Comparison of ENCODE assay signal across 2 cellular contexts in the genomic region with DNA sequence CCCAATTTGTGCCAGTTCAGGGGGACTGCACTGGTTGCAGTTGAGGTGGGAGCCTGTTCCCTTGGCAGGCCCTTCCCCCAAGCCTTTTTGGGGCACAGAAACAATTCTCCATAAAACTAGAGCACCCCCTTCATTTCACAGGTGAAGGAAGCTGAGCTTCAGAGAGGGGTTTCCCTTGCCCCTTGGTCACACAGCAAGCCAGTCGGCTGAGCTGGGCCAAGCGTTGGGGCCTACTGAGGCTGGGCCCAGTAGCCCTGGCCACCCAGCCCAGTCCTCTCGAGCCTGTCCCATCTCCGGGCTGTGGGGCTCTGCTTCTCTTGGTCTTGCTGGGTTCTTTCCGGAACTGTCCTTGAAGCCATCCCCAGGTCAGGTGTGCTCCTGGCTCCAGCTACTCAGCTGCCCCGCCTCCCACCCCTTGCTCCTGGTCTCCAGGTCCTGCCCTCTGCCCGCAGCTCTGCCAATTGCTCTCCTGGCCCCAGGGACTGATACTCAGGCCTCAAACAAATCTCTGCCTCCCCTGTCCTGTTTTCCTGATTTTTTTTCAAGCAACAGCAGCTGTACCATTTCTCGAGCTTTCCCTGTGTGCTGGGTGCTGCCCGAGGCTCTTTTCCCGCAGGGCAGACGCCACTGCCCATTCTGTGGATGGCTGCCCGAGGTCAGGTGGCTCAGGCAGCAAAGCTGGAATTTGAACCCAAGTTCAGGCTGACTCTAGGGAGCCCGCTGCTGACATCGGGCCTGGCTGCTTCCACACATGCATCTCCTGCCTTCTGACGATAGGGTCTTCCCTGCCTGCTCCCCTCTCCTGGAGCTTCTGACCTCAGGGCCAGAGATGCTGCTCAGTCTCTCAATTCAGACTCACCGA.
TF ChIP-seq lines count a peak whose summit lies in the region.

No MANE protein-coding gene starts in this region.

TF ChIP-seq in GM23338, 12 proteins besides CTCF, POLR2A, EP300 and RAD21 (continues in another document):
- TF ChIP-seq, protein P1, sequence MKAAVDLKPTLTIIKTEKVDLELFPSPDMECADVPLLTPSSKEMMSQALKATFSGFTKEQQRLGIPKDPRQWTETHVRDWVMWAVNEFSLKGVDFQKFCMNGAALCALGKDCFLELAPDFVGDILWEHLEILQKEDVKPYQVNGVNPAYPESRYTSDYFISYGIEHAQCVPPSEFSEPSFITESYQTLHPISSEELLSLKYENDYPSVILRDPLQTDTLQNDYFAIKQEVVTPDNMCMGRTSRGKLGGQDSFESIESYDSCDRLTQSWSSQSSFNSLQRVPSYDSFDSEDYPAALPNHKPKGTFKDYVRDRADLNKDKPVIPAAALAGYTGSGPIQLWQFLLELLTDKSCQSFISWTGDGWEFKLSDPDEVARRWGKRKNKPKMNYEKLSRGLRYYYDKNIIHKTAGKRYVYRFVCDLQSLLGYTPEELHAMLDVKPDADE (IDR thresholded peaks at IDR 0.05), result no peak
- TF ChIP-seq JUNB (IDR thresholded peaks at IDR 0.05; ENCODE audit: unreplicated experiment) (no peak), CREB1 (CRISPR knock-in tag; IDR thresholded peaks at IDR 0.05; ENCODE audit: low read depth) (no peak), EZH2phosphoT487 (IDR thresholded peaks at IDR 0.05; ENCODE audit: unreplicated experiment) (no peak), POLR2AphosphoS5 (IDR thresholded peaks at IDR 0.05; ENCODE audit: low read depth) (no peak), ZNF114 (CRISPR knock-in tag; IDR thresholded peaks at IDR 0.05) (no peak), ZNF331 (CRISPR knock-in tag; IDR thresholded peaks at IDR 0.05; ENCODE audit: low read depth) (no peak), STAT1 (IDR thresholded peaks at IDR 0.05; ENCODE audit: unreplicated experiment) (no peak), NANOG (IDR thresholded peaks at IDR 0.05; ENCODE audit: borderline replicate concordance) (no peak), EZH2 (IDR thresholded peaks at IDR 0.05; ENCODE audit: low read depth, unreplicated experiment) (no peak)
- TF ChIP-seq, protein P2, sequence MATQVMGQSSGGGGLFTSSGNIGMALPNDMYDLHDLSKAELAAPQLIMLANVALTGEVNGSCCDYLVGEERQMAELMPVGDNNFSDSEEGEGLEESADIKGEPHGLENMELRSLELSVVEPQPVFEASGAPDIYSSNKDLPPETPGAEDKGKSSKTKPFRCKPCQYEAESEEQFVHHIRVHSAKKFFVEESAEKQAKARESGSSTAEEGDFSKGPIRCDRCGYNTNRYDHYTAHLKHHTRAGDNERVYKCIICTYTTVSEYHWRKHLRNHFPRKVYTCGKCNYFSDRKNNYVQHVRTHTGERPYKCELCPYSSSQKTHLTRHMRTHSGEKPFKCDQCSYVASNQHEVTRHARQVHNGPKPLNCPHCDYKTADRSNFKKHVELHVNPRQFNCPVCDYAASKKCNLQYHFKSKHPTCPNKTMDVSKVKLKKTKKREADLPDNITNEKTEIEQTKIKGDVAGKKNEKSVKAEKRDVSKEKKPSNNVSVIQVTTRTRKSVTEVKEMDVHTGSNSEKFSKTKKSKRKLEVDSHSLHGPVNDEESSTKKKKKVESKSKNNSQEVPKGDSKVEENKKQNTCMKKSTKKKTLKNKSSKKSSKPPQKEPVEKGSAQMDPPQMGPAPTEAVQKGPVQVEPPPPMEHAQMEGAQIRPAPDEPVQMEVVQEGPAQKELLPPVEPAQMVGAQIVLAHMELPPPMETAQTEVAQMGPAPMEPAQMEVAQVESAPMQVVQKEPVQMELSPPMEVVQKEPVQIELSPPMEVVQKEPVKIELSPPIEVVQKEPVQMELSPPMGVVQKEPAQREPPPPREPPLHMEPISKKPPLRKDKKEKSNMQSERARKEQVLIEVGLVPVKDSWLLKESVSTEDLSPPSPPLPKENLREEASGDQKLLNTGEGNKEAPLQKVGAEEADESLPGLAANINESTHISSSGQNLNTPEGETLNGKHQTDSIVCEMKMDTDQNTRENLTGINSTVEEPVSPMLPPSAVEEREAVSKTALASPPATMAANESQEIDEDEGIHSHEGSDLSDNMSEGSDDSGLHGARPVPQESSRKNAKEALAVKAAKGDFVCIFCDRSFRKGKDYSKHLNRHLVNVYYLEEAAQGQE (IDR thresholded peaks at IDR 0.05; ENCODE audit: unreplicated experiment), result no peak

TF ChIP-seq in GM12878, 131 proteins besides CTCF, POLR2A, EP300 and RAD21 (continued from another document):
- no peak for TF ChIP-seq MYB (IDR thresholded peaks at IDR 0.05; ENCODE audit: borderline replicate concordance, low read depth, low read length)
- TF ChIP-seq, protein P3, sequence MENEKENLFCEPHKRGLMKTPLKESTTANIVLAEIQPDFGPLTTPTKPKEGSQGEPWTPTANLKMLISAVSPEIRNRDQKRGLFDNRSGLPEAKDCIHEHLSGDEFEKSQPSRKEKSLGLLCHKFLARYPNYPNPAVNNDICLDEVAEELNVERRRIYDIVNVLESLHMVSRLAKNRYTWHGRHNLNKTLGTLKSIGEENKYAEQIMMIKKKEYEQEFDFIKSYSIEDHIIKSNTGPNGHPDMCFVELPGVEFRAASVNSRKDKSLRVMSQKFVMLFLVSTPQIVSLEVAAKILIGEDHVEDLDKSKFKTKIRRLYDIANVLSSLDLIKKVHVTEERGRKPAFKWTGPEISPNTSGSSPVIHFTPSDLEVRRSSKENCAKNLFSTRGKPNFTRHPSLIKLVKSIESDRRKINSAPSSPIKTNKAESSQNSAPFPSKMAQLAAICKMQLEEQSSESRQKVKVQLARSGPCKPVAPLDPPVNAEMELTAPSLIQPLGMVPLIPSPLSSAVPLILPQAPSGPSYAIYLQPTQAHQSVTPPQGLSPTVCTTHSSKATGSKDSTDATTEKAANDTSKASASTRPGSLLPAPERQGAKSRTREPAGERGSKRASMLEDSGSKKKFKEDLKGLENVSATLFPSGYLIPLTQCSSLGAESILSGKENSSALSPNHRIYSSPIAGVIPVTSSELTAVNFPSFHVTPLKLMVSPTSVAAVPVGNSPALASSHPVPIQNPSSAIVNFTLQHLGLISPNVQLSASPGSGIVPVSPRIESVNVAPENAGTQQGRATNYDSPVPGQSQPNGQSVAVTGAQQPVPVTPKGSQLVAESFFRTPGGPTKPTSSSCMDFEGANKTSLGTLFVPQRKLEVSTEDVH (IDR thresholded peaks at IDR 0.05; ENCODE audit: low read depth, partially characterized antibody), result no peak
- TF ChIP-seq, protein P4, sequence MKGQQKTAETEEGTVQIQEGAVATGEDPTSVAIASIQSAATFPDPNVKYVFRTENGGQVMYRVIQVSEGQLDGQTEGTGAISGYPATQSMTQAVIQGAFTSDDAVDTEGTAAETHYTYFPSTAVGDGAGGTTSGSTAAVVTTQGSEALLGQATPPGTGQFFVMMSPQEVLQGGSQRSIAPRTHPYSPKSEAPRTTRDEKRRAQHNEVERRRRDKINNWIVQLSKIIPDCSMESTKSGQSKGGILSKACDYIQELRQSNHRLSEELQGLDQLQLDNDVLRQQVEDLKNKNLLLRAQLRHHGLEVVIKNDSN (IDR thresholded peaks at IDR 0.05; ENCODE audit: borderline replicate concordance, extremely low read length, insufficient read depth, low read depth, low read length), result no peak
- TF ChIP-seq, protein P5, sequence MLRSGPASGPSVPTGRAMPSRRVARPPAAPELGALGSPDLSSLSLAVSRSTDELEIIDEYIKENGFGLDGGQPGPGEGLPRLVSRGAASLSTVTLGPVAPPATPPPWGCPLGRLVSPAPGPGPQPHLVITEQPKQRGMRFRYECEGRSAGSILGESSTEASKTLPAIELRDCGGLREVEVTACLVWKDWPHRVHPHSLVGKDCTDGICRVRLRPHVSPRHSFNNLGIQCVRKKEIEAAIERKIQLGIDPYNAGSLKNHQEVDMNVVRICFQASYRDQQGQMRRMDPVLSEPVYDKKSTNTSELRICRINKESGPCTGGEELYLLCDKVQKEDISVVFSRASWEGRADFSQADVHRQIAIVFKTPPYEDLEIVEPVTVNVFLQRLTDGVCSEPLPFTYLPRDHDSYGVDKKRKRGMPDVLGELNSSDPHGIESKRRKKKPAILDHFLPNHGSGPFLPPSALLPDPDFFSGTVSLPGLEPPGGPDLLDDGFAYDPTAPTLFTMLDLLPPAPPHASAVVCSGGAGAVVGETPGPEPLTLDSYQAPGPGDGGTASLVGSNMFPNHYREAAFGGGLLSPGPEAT (IDR thresholded peaks at IDR 0.05; ENCODE audit: low read depth), result no peak
- no peak for TF ChIP-seq IKZF2 (IDR thresholded peaks at IDR 0.05)
- TF ChIP-seq, protein P6, sequence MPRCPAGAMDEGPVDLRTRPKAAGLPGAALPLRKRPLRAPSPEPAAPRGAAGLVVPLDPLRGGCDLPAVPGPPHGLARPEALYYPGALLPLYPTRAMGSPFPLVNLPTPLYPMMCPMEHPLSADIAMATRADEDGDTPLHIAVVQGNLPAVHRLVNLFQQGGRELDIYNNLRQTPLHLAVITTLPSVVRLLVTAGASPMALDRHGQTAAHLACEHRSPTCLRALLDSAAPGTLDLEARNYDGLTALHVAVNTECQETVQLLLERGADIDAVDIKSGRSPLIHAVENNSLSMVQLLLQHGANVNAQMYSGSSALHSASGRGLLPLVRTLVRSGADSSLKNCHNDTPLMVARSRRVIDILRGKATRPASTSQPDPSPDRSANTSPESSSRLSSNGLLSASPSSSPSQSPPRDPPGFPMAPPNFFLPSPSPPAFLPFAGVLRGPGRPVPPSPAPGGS (IDR thresholded peaks at IDR 0.05; ENCODE audit: borderline replicate concordance, insufficient read depth, low read depth, low read length, poor library complexity, severe bottlenecking), result no peak
- no peak for TF ChIP-seq MEF2A (IDR thresholded peaks at IDR 0.05; ENCODE audit: insufficient read depth, low read depth, low read length)
- TF ChIP-seq SPI1 (IDR thresholded peaks at IDR 0.05; ENCODE audit: borderline replicate concordance, insufficient read depth, low read depth, low read length), result no peak
- TF ChIP-seq, protein P7, sequence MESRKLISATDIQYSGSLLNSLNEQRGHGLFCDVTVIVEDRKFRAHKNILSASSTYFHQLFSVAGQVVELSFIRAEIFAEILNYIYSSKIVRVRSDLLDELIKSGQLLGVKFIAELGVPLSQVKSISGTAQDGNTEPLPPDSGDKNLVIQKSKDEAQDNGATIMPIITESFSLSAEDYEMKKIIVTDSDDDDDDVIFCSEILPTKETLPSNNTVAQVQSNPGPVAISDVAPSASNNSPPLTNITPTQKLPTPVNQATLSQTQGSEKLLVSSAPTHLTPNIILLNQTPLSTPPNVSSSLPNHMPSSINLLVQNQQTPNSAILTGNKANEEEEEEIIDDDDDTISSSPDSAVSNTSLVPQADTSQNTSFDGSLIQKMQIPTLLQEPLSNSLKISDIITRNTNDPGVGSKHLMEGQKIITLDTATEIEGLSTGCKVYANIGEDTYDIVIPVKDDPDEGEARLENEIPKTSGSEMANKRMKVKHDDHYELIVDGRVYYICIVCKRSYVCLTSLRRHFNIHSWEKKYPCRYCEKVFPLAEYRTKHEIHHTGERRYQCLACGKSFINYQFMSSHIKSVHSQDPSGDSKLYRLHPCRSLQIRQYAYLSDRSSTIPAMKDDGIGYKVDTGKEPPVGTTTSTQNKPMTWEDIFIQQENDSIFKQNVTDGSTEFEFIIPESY (IDR thresholded peaks at IDR 0.05), result no peak
- TF ChIP-seq SUPT20H (IDR thresholded peaks at IDR 0.05; ENCODE audit: borderline replicate concordance, control insufficient read depth, low read depth, low read length), result no peak
- no peak for TF ChIP-seq ATF7 (IDR thresholded peaks at IDR 0.05; ENCODE audit: low read depth)
